ENCODE assay signal across 8 cellular contexts in the genomic region with DNA sequence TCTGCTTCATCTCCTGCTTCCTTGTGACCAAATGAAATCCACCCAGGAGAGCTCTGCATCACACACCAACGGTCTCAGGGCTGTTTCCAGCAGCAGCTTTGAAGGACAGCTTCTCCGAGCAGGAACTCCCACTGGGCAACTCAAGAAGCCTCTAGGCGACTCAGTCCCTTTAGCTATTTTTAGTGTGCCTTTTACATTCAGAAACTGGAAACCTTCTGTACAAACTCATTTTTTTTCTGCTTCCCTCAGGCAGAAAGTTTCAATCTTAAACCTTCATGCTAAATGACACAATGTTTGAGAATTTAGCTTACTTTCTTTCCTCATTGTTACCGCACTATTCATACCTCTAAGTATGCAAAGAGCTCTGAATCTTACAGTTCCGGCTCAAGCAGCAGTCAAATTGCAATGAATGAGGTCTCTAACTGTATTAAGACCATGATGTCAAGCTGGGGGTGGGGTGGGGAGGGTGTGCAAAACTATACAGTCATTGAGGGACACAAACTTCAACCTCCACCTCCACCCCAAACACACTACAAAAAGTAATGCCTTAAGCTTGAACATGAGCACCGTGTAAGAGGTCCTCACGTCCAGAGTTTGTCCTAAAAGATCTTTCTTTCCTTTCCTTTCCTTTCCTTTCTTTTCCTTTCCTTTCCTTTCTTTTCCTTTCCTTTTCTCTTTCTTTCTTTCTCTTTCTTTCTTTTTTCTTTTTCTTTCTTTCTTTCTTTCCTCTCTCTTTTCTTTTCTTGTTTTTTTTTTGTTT. TPM values are rescaled to one million over a fixed set of nuclear protein-coding genes. Genes with fewer than 3 reads are reported as not detected.
DNase-seq lines count a peak whose midpoint lies in the region; ATAC-seq, FAIRE-seq and TF ChIP-seq lines count a peak whose summit lies in the region.

No MANE protein-coding gene starts in this region.

- no peak for TF ChIP-seq CTCF in GM12878 (IDR thresholded peaks at IDR 0.05 in 2 of 3, conservative IDR thresholded peaks at IDR 0.05 in 1 of 3; ENCODE audit: control insufficient read depth in 2 of 3, extremely low read depth in 1 of 3, insufficient read depth in 1 of 3, low read depth in 3 of 3, low read length in 3 of 3)

- FAIRE-seq in G401.6 (lab: Jason Lieb, UNC) = peak; percentile 99
- peak; percentile 79 for FAIRE-seq in GM12878 (lab: Jason Lieb, UNC)

- DNase-seq in GM12878 (ENCODE audit: low read depth, low spot score) = peak; percentile 79
- DNase-seq in skeletal muscle cell (ENCODE audit: low read depth) = peak; percentile 57
- DNase-seq in NCI-H1048 (lab: John Stamatoyannopoulos, UW) = no peak
- DNase-seq in SKM-1 (lab: John Stamatoyannopoulos, UW; ENCODE audit: unreplicated experiment) = no peak
- no peak for DNase-seq in NCI-H446 treated with DMSO at 0.1 percent for 48 hours (lab: John Stamatoyannopoulos, UW)

- H3K9ac ChIP-seq in GM12878 (ENCODE audit: control insufficient read depth, insufficient read depth, low read length) = peak overlapping the region; percentile 61

- TF ChIP-seq POLR2A in GM12878 (IDR thresholded peaks at IDR 0.05; ENCODE audit: low read depth, low read length) = no peak

- 2% methylated on average over 7 of the region's 7 CpGs for WGBS in GM12878 (ENCODE audit: insufficient coverage, insufficient replicate concordance, low lambda C conversion rate, missing lambda C conversion rate)

- H3K27me3 ChIP-seq in GM12878 (replicated peaks in 1 of 2; ENCODE audit: control insufficient read depth in 2 of 2, insufficient read depth in 2 of 2, low read length in 1 of 2) = no peaks in the 10 kb centered on the region

- no peaks in the 10 kb centered on the region for H4K20me1 ChIP-seq in GM12878 (ENCODE audit: control insufficient read depth, insufficient read depth)

- RAD21 ChIA-PET in GM12878 (lab: Charles Lee; ENCODE audit: unreplicated experiment) = interaction anchor here (0.6 to 2.1 kb wide), 36 partner anchors 8 to 1465 kb away, joined by 3 to 17 read pairs (median 4); a partner anchor contains a TSS

- peak; percentile 63 for ATAC-seq in GM19455 (IDR thresholded peaks at IDR 0.05; ENCODE audit: unreplicated experiment)
- peak; percentile 79 for ATAC-seq in HG03432 (IDR thresholded peaks at IDR 0.05; ENCODE audit: unreplicated experiment)
- ATAC-seq in GM12878 = peak; percentile 74

- peak overlapping the region; percentile 46 for H2AFZ ChIP-seq in GM12878 (ENCODE audit: control insufficient read depth, low read depth, low read length)

- no TSS peak for BruUV-seq in GM12878 (replicated peaks; lab: Mats Ljungman, UMichigan)

- H3K27ac ChIP-seq in GM12878 (ENCODE audit: control insufficient read depth, insufficient read depth) = peak overlapping the region; percentile 71

- no peaks in the 10 kb centered on the region for H3K79me2 ChIP-seq in GM12878 (ENCODE audit: control insufficient read depth, insufficient read depth, low read length)

- POLR2A ChIA-PET in GM12878 (lab: Charles Lee) = interaction anchor here (0.6 to 1.9 kb wide), 14 partner anchors 10 to 632 kb away, joined by 3 to 17 read pairs (median 4); a partner anchor contains a TSS

- peak overlapping the region; percentile 74 for H3K4me2 ChIP-seq in GM12878 (ENCODE audit: control insufficient read depth, insufficient read depth)

- no peaks in the 10 kb centered on the region for H3K36me3 ChIP-seq in GM12878 (ENCODE audit: control insufficient read depth in 2 of 2, insufficient read depth in 2 of 2, low read length in 1 of 2)

- CTCF ChIA-PET in GM12878 (lab: Yijun Ruan, JAX) = interaction anchor here (0.6 to 7.0 kb wide), 21 partner anchors 8 to 923 kb away, joined by 3 to 94 read pairs (median 4); a partner anchor contains a TSS

- H3K4me3 ChIP-seq in GM12878 (peak overlapping the region; percentile 48; the same call in 1 of the 2 replicates), skeletal muscle cell (ENCODE audit: low read depth, low read length) (peak overlapping the region; percentile 20)

- H3K4me1 ChIP-seq in GM12878 (ENCODE audit: control insufficient read depth, insufficient read depth, low read length) = peaks cover 50% of the 10 kb centered on the region

- TF ChIP-seq EP300 in GM12878 (IDR thresholded peaks at IDR 0.05; ENCODE audit: borderline replicate concordance in 1 of 2, control insufficient read depth in 1 of 2, low read depth in 2 of 2, low read length in 2 of 2) = no peak

- no peaks in the 10 kb centered on the region for H3K9me3 ChIP-seq in GM12878 (replicated peaks; ENCODE audit: control insufficient read depth, insufficient read depth, low read length)

- no peak for TF ChIP-seq RAD21 in GM12878 (IDR thresholded peaks at IDR 0.05; ENCODE audit: insufficient read depth, low read depth, low read length)

- intact Hi-C loops in GM12878 (cut with micrococcal nuclease; ENCODE audit: unreplicated experiment) = loop anchor here (5.0 kb wide), 1 partner anchor 227 kb away; no protein-coding TSS in a partner anchor

- in situ Hi-C loops in GM12878 (cut with MboI) = loop anchor here (5.0 kb wide), 4 partner anchors 112 to 587 kb away; no protein-coding TSS in a partner anchor

- SMC1A ChIA-PET in GM12878 (lab: Charles Lee; ENCODE audit: uncharacterized antibody, unreplicated experiment) = interaction anchor here (0.6 to 2.2 kb wide), 41 partner anchors 9 to 1105 kb away, joined by 3 to 19 read pairs (median 3); no protein-coding TSS in a partner anchor

TF ChIP-seq in GM12878, 131 proteins besides CTCF, POLR2A, EP300 and RAD21 (continues in another document):
- TF ChIP-seq, protein P1, sequence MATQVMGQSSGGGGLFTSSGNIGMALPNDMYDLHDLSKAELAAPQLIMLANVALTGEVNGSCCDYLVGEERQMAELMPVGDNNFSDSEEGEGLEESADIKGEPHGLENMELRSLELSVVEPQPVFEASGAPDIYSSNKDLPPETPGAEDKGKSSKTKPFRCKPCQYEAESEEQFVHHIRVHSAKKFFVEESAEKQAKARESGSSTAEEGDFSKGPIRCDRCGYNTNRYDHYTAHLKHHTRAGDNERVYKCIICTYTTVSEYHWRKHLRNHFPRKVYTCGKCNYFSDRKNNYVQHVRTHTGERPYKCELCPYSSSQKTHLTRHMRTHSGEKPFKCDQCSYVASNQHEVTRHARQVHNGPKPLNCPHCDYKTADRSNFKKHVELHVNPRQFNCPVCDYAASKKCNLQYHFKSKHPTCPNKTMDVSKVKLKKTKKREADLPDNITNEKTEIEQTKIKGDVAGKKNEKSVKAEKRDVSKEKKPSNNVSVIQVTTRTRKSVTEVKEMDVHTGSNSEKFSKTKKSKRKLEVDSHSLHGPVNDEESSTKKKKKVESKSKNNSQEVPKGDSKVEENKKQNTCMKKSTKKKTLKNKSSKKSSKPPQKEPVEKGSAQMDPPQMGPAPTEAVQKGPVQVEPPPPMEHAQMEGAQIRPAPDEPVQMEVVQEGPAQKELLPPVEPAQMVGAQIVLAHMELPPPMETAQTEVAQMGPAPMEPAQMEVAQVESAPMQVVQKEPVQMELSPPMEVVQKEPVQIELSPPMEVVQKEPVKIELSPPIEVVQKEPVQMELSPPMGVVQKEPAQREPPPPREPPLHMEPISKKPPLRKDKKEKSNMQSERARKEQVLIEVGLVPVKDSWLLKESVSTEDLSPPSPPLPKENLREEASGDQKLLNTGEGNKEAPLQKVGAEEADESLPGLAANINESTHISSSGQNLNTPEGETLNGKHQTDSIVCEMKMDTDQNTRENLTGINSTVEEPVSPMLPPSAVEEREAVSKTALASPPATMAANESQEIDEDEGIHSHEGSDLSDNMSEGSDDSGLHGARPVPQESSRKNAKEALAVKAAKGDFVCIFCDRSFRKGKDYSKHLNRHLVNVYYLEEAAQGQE (IDR thresholded peaks at IDR 0.05; ENCODE audit: low read depth, low read length) = no peak
- TF ChIP-seq CHD2 (IDR thresholded peaks at IDR 0.05; ENCODE audit: borderline replicate concordance, low read depth, low read length) (no peak), MYC (IDR thresholded peaks at IDR 0.05; ENCODE audit: insufficient read depth, insufficient read length, insufficient replicate concordance, low read length, severe bottlenecking) (no peak), STAT1 (conservative IDR thresholded peaks at IDR 0.05) (no peak), ZNF274 (IDR thresholded peaks at IDR 0.05; ENCODE audit: insufficient read depth, insufficient read length) (no peak), FOXM1 (IDR thresholded peaks at IDR 0.05; ENCODE audit: low read depth, low read length) (peak; percentile 85; the same call in 1 of the 2 replicates), SUPT20H (IDR thresholded peaks at IDR 0.05; ENCODE audit: borderline replicate concordance, control insufficient read depth, low read depth, low read length) (no peak), SIN3A (IDR thresholded peaks at IDR 0.05; ENCODE audit: low read depth, low read length) (no peak), ZBED1 (IDR thresholded peaks at IDR 0.05; ENCODE audit: borderline replicate concordance) (peak; percentile 75), POLR2AphosphoS5 (IDR thresholded peaks at IDR 0.05; ENCODE audit: low read length) (no peak), TBL1XR1 (IDR thresholded peaks at IDR 0.05; ENCODE audit: low read depth, low read length) (peak; percentile 83; the same call in 1 of the 2 replicates), BHLHE40 (IDR thresholded peaks at IDR 0.05; ENCODE audit: borderline replicate concordance in 1 of 2, low read depth in 2 of 2, low read length in 1 of 2) (no peak), MTA3 (IDR thresholded peaks at IDR 0.05; ENCODE audit: borderline replicate concordance, low read length) (peak; percentile 58; the same call in 1 of the 2 replicates), STAT3 (IDR thresholded peaks at IDR 0.05; ENCODE audit: low read depth, low read length) (no peak)

RNA-seq across cellular contexts. Expression of a gene that starts 16.4 kb away (rescaled TPM):
- 201 and 211 TPM in 2 replicates for total RNA-seq in GM12878 (2013; cell fraction: nucleolus; rRNA removed)
- 36.8 and 50.2 TPM in 2 replicates for total RNA-seq in GM12878 (2014; rRNA removed)
- total RNA-seq in GM12878 (2014; rRNA removed; fragmentation: Illumina TruSeq; extraction: Trizol) = 43.0 and 49.0 TPM in 2 replicates
- total RNA-seq in GM12878 (2021) = 31.2 and 33.8 TPM in 2 replicates
- polyA plus RNA-seq in GM12878 (2011; ENCODE audit: low read depth) = 39.2 TPM
- polyA plus RNA-seq in GM12878 (2011; rRNA removed) = 94.4 and 113 TPM in 2 replicates
- 36.8 and 38.2 TPM in 2 replicates for polyA plus RNA-seq in GM12878 (2011; cell fraction: cytosol; rRNA removed)
- polyA plus RNA-seq in GM12878 (2011; cell fraction: nucleus; rRNA removed) = 192 and 194 TPM in 2 replicates
- polyA plus RNA-seq in GM12878 (2012) = 32.4 and 44.6 TPM in 2 replicates
- polyA plus RNA-seq in GM12878 (2014; fragmentation: Illumina TruSeq; extraction: Trizol) = 50.1 and 68.9 TPM in 2 replicates
- polyA plus RNA-seq in GM12878 (2014; fragmentation: Nextera tagmentation; extraction: Ambion mirVana) = 10 to 100 TPM; 22.0 to 26.2 TPM
- 58.0 and 67.1 TPM in 2 replicates for polyA plus RNA-seq in GM12878 (2014; rRNA removed)
- 10 to 100 TPM; 10.8 to 17.9 TPM for polyA plus RNA-seq in GM12878 (2016; fragmentation: Nextera tagmentation; extraction: Ambion mirVana)
- 33.6 and 34.2 TPM in 2 replicates for polyA minus RNA-seq in GM12878 (2011; rRNA and poly(A)+ RNA removed)
- 9.8 and 11.7 TPM in 2 replicates for polyA minus RNA-seq in GM12878 (2011; cell fraction: cytosol; rRNA and poly(A)+ RNA removed)
- 29.8 and 33.2 TPM in 2 replicates for polyA minus RNA-seq in GM12878 (2011; cell fraction: nucleus; rRNA and poly(A)+ RNA removed)

Comparison
In these comparisons a context has a peak if more than half of its experiments do, and no peak if none do; other contexts are left out.
1. DNase-seq: peak in GM12878 (single experiment) and skeletal muscle cell (single experiment); none in NCI-H1048 (single experiment), SKM-1 (single experiment) and NCI-H446 treated with DMSO at 0.1 percent for 48 hours (single experiment).
2. Peak in every context shown above with its lines, with median percentiles within 50 percentile points of each other: ATAC-seq.